Comparison of ENCODE assay signal across 10 cellular contexts in the genomic region with DNA sequence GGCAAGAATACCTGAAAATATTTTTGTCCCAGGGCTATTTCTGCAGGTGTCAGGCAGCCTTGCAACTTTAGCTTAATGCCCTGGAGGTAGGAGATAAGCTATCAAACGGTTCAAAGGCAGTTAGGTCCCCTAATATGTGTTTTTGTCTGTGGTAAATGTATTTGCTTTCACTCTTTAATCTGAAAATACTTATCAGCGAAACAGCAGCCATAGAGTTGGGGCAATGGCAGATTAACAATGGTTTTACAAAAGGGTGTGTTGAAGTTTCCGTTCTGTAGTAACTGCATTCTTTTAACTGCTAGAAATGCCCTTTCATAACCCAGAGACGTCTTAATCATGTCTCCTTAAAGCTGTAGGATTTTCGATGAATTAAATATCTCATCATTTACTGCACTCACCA.
DNase-seq lines count a peak whose midpoint lies in the region; ATAC-seq and TF ChIP-seq lines count a peak whose summit lies in the region.
"Had no signal": no experiment of that assay in that cellular context is flagged by ENCODE, and none has a peak within 500 bp of the region (broad histone marks: within the 10 kb centered on the region; RNA-seq: fewer than 3 reads in every experiment).

No MANE protein-coding gene starts in this region.

- H3K36me3 ChIP-seq in SK-N-SH (replicated peaks in 1 of 2; ENCODE audit: control insufficient read depth in 1 of 2, insufficient read depth in 2 of 2, low read length in 1 of 2) (no peaks in the 10 kb centered on the region), esophagus squamous epithelium (no peaks in the 10 kb centered on the region), spleen (no peaks in the 10 kb centered on the region)

- H3K9me3 Mint-ChIP-seq in T-helper 2 cell treated with Interferon-gamma antibody and Interleukin-4, amounts not matched to agents 5 μg/mL and 100 μg/mL, for 36 hours, result peaks cover 21% of the 10 kb centered on the region

- no peaks in the 10 kb centered on the region for H3K9me3 ChIP-seq in SK-N-SH
- H3K9me3 ChIP-seq in esophagus squamous epithelium, result no peaks in the 10 kb centered on the region
- H3K9me3 ChIP-seq in spleen, result no peaks in the 10 kb centered on the region

- H3K4me1 Mint-ChIP-seq in T-helper 2 cell treated with Interferon-gamma antibody and Interleukin-4, amounts not matched to agents 5 μg/mL and 100 μg/mL, for 36 hours (ENCODE audit: low read depth), result peaks cover 53% of the 10 kb centered on the region

- no peak for TF ChIP-seq POLR2A in esophagus squamous epithelium (IDR thresholded peaks at IDR 0.05)
- no peak for TF ChIP-seq POLR2A in spleen (IDR thresholded peaks at IDR 0.05)

- TF ChIP-seq EP300 in SK-N-SH (IDR thresholded peaks at IDR 0.05; ENCODE audit: borderline replicate concordance in 1 of 2, low read depth in 1 of 2, low read length in 1 of 2), result no peak

- H3K27me3 Mint-ChIP-seq in T-helper 2 cell treated with Interferon-gamma antibody and Interleukin-4, amounts not matched to agents 5 μg/mL and 100 μg/mL, for 36 hours (ENCODE audit: low read depth), result no peaks in the 10 kb centered on the region

- H3K9ac ChIP-seq in SK-N-SH, result no peak overlapping the region

- no peak for DNase-seq in SK-N-SH
- DNase-seq in T-helper 2 cell treated with Interferon-gamma antibody and Interleukin-4, amounts not matched to agents 5 μg/mL and 100 μg/mL, for 36 hours (ENCODE audit: low spot score), result no peak
- no peak for DNase-seq in esophagus squamous epithelium (lab: John Stamatoyannopoulos, UW)
- DNase-seq in spleen, result no peak
- DNase-seq: 8988T had no signal

- H3K79me2 ChIP-seq in SK-N-SH (ENCODE audit: insufficient read depth), result no peaks in the 10 kb centered on the region

- CTCF ChIA-PET in SK-N-SH (lab: Yijun Ruan, JAX), result interaction anchor here (0.6 to 1.1 kb wide), 3 partner anchors 9 to 29 kb away, joined by 3 read pairs; no protein-coding TSS in a partner anchor

- H3K27ac ChIP-seq in SK-N-SH (ENCODE audit: low read depth in 2 of 2, low read length in 1 of 2) (no peak overlapping the region; a peak in 2 of 4 replicates), esophagus squamous epithelium (peak overlapping the region in 3 of 4 donors; percentile 1 to 9 (median 2)), spleen (peak overlapping the region in 7 of 8 donors; percentile 49 to 83 (median 67))

- 72% methylated on average over 5 of the region's 5 CpGs for WGBS in SK-N-SH (ENCODE audit: low lambda C conversion rate)
- WGBS in esophagus squamous epithelium, 2 donors, result 25% methylated on average over 5 of the region's 5 CpGs
- 14 to 35% (median 19%) methylated on average over 5 of the region's 5 CpGs for WGBS in spleen, 5 donors

- no peak for TF ChIP-seq CTCF in SK-N-SH (IDR thresholded peaks at IDR 0.05)
- TF ChIP-seq CTCF in esophagus squamous epithelium (IDR thresholded peaks at IDR 0.05), result no peak
- TF ChIP-seq CTCF in spleen (IDR thresholded peaks at IDR 0.05 in 8 of 11, conservative IDR thresholded peaks at IDR 0.05 in 3 of 11), result no peak

- TF ChIP-seq RAD21 in SK-N-SH (IDR thresholded peaks at IDR 0.05; ENCODE audit: low read length), result no peak

- ATAC-seq in SK-N-SH treated with all-trans-retinoic acid at 6 μM for 48 hours (no peak), HG03135 (IDR thresholded peaks at IDR 0.05; ENCODE audit: unreplicated experiment) (no peak), GM18861 (IDR thresholded peaks at IDR 0.05; ENCODE audit: unreplicated experiment) (no peak), HG03565 (IDR thresholded peaks at IDR 0.05; ENCODE audit: unreplicated experiment) (no peak)
- ATAC-seq: WTC11 had no signal

- no peaks in the 10 kb centered on the region for H3K9me2 ChIP-seq in SK-N-SH

- no peak overlapping the region for H3K4me2 ChIP-seq in SK-N-SH

- no peaks in the 10 kb centered on the region for H3F3A ChIP-seq in SK-N-SH (replicated peaks; ENCODE audit: insufficient read depth)

- peaks cover 23% of the 10 kb centered on the region for H3K36me3 Mint-ChIP-seq in T-helper 2 cell treated with Interferon-gamma antibody and Interleukin-4, amounts not matched to agents 5 μg/mL and 100 μg/mL, for 36 hours (ENCODE audit: low read depth)
- H3K36me3 Mint-ChIP-seq: WTC11 had no signal

- H3K4me1 ChIP-seq in SK-N-SH (ENCODE audit: control insufficient read depth in 1 of 2, insufficient read depth in 2 of 2, low read depth in 1 of 2, low read length in 1 of 2) (peaks cover 8 to 11% of the 10 kb centered on the region in 2 experiments), esophagus squamous epithelium (peaks cover 2 to 19% (median 3%) of the 10 kb centered on the region in 3 donors), spleen (peaks cover 2 to 38% (median 20%) of the 10 kb centered on the region in 6 donors)

- peak overlapping the region; percentile 89 for H3K27ac Mint-ChIP-seq in T-helper 2 cell treated with Interferon-gamma antibody and Interleukin-4, amounts not matched to agents 5 μg/mL and 100 μg/mL, for 36 hours
- H3K27ac Mint-ChIP-seq: WTC11 had no signal

- H3K4me3 Mint-ChIP-seq in T-helper 2 cell treated with Interferon-gamma antibody and Interleukin-4, amounts not matched to agents 5 μg/mL and 100 μg/mL, for 36 hours, result peak overlapping the region; percentile 73
- H3K4me3 Mint-ChIP-seq: WTC11 had no signal

- POLR2A ChIA-PET in SK-N-SH (lab: Yijun Ruan, JAX), result interaction anchor here (0.5 kb wide), 1 partner anchor 116 kb away, joined by 3 read pairs; no protein-coding TSS in a partner anchor

- no peaks in the 10 kb centered on the region for H3K27me3 ChIP-seq in SK-N-SH (ENCODE audit: insufficient read depth)
- H3K27me3 ChIP-seq in esophagus squamous epithelium, result no peaks in the 10 kb centered on the region
- no peaks in the 10 kb centered on the region for H3K27me3 ChIP-seq in spleen (replicated peaks in 1 of 7)

- intact Hi-C loops in esophagus squamous epithelium (cut with DNase I) (no loop called here), spleen (cut with DNase I; ENCODE audit: low total_unique reads) (no loop called here)

- H2AFZ ChIP-seq in SK-N-SH (ENCODE audit: low read depth), result peak overlapping the region; percentile 64; the same call in 1 of the 2 replicates

- H3K4me3 ChIP-seq in SK-N-SH (ENCODE audit: low read depth in 2 of 2, low read length in 1 of 2), result no peak overlapping the region
- H3K4me3 ChIP-seq in esophagus squamous epithelium, result peak overlapping the region in 1 of 4 donors; percentile 13
- peak overlapping the region in 1 of 8 donors; percentile 50 for H3K4me3 ChIP-seq in spleen

- H4K20me1 ChIP-seq in SK-N-SH (ENCODE audit: insufficient read depth), result no peaks in the 10 kb centered on the region

TF ChIP-seq in SK-N-SH, 30 proteins besides CTCF, POLR2A, EP300 and RAD21 (continues in another document):
- TF ChIP-seq TCF12 (IDR thresholded peaks at IDR 0.05), result no peak
- TF ChIP-seq NFIC (IDR thresholded peaks at IDR 0.05; ENCODE audit: borderline replicate concordance), result no peak
- TF ChIP-seq, protein P1, sequence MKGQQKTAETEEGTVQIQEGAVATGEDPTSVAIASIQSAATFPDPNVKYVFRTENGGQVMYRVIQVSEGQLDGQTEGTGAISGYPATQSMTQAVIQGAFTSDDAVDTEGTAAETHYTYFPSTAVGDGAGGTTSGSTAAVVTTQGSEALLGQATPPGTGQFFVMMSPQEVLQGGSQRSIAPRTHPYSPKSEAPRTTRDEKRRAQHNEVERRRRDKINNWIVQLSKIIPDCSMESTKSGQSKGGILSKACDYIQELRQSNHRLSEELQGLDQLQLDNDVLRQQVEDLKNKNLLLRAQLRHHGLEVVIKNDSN (IDR thresholded peaks at IDR 0.05; ENCODE audit: borderline replicate concordance, low read depth), result no peak

TF ChIP-seq in SK-N-SH treated with all-trans-retinoic acid at 6 μM for 48 hours, 23 proteins besides CTCF, POLR2A, EP300 and RAD21:
- TF ChIP-seq ARNTL (CRISPR knock-in tag; IDR thresholded peaks at IDR 0.05; ENCODE audit: borderline replicate concordance, low read depth) (no peak), BACH2 (CRISPR knock-in tag; IDR thresholded peaks at IDR 0.05; ENCODE audit: borderline replicate concordance) (no peak), ZNF565 (CRISPR knock-in tag; conservative IDR thresholded peaks at IDR 0.05; ENCODE audit: low read depth) (no peak), RARB (CRISPR knock-in tag; IDR thresholded peaks at IDR 0.05) (no peak), ZNF70 (CRISPR knock-in tag; IDR thresholded peaks at IDR 0.05) (no peak), OSR1 (CRISPR knock-in tag; IDR thresholded peaks at IDR 0.05) (no peak)
- TF ChIP-seq, protein P2, sequence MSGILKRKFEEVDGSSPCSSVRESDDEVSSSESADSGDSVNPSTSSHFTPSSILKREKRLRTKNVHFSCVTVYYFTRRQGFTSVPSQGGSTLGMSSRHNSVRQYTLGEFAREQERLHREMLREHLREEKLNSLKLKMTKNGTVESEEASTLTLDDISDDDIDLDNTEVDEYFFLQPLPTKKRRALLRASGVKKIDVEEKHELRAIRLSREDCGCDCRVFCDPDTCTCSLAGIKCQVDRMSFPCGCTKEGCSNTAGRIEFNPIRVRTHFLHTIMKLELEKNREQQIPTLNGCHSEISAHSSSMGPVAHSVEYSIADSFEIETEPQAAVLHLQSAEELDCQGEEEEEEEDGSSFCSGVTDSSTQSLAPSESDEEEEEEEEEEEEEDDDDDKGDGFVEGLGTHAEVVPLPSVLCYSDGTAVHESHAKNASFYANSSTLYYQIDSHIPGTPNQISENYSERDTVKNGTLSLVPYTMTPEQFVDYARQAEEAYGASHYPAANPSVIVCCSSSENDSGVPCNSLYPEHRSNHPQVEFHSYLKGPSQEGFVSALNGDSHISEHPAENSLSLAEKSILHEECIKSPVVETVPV (CRISPR knock-in tag; IDR thresholded peaks at IDR 0.05), result no peak
- TF ChIP-seq, protein P3, sequence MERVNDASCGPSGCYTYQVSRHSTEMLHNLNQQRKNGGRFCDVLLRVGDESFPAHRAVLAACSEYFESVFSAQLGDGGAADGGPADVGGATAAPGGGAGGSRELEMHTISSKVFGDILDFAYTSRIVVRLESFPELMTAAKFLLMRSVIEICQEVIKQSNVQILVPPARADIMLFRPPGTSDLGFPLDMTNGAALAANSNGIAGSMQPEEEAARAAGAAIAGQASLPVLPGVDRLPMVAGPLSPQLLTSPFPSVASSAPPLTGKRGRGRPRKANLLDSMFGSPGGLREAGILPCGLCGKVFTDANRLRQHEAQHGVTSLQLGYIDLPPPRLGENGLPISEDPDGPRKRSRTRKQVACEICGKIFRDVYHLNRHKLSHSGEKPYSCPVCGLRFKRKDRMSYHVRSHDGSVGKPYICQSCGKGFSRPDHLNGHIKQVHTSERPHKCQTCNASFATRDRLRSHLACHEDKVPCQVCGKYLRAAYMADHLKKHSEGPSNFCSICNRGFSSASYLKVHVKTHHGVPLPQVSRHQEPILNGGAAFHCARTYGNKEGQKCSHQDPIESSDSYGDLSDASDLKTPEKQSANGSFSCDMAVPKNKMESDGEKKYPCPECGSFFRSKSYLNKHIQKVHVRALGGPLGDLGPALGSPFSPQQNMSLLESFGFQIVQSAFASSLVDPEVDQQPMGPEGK (CRISPR knock-in tag; IDR thresholded peaks at IDR 0.05; ENCODE audit: borderline replicate concordance), result no peak
TF ChIP-seq in SK-N-SH treated with all-trans-retinoic acid at 6 μM for 48 hours: peak in this region for 0.

Comparison
In these comparisons a context has a peak if more than half of its experiments do, and no peak if none do; other contexts are left out.
1. H3K27ac ChIP-seq: peak in esophagus squamous epithelium (3 of 4) and spleen (7 of 8); none in SK-N-SH (0 of 2).